Comparison of ENCODE assay signal across 8 cellular contexts in the genomic region with DNA sequence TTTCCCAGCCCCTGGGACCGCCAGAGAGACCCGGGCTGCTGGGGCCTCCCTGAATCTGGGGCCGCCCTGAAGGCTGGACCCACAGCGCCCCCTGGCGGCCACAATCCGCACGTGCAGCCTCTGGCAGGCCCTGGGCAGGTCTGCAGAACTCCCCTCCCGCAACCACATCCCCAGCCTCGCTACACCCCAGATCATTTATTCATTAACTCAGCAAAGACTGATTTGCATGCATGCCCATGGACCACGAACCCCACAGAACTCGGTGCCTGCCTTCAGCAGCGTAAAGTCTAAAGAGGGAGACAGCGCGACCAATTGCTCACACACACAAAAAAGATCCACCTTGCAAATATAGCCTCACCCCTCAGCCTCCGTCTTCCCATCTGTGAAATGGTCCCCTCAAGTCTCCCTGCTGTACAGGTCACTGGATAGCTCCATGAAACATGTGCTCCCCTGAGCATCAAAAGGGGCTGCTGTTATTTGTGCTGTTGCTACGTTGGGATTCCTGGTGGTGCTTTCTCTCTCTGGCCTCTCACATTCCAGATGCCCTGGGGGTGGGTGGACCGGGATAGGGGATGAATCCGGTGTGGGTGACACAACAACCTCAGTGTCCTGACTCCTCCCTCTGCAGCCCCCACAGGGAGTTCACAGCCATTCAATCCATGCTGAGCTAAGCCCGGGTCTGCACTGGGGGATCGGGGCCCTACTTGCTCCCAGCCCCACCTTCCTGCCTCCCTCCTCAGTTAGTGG.
DNase-seq lines count a peak whose midpoint lies in the region; ATAC-seq lines count a peak whose summit lies in the region.

No MANE protein-coding gene starts in this region.

- peaks cover 18% of the 10 kb centered on the region for H3K9me3 Mint-ChIP-seq in activated CD4-positive, alpha-beta memory T cell treated with anti-CD3 and anti-CD28 coated beads, Interleukin-2, amount 10 ng/mL, durations not matched to agents 7 days and 5 days

- DNase-seq in AG20443 (ENCODE audit: low spot score) (peak; percentile 87), NCI-H524 treated with DMSO at 0.1 percent for 48 hours (lab: John Stamatoyannopoulos, UW) (peak; percentile 69), midbrain (lab: John Stamatoyannopoulos, UW) (peak; percentile 81)
- peak; percentile 83 for DNase-seq in activated CD4-positive, alpha-beta memory T cell treated with anti-CD3 and anti-CD28 coated beads, Interleukin-2, amount 10 ng/mL, durations not matched to agents 7 days and 5 days
- DNase-seq in effector CD8-positive, alpha-beta T cell (lab: John Stamatoyannopoulos, UW) = peak; percentile 76
- peak; percentile 76 for DNase-seq in stimulated activated CD8-positive, alpha-beta memory T cell treated with anti-CD3 and anti-CD28 coated beads, Interleukin-4, amount 100 ng/mL, for 24 hours (ENCODE audit: low read depth)

- peaks cover 36% of the 10 kb centered on the region for H3K27me3 Mint-ChIP-seq in activated CD4-positive, alpha-beta memory T cell treated with anti-CD3 and anti-CD28 coated beads, Interleukin-2, amount 10 ng/mL, durations not matched to agents 7 days and 5 days

- POLR2A ChIA-PET in activated CD4-positive, alpha-beta memory T cell treated with anti-CD3 and anti-CD28 coated beads, Interleukin-2, amount 10 ng/mL, durations not matched to agents 7 days and 5 days (lab: Charles Lee) = no interaction called here

- ATAC-seq in GM18867 (IDR thresholded peaks at IDR 0.05; ENCODE audit: unreplicated experiment) = peak; percentile 58
- peak; percentile 60 for ATAC-seq in HG03135 (IDR thresholded peaks at IDR 0.05; ENCODE audit: unreplicated experiment)

- peaks cover 9% of the 10 kb centered on the region for H3K4me1 Mint-ChIP-seq in activated CD4-positive, alpha-beta memory T cell treated with anti-CD3 and anti-CD28 coated beads, Interleukin-2, amount 10 ng/mL, durations not matched to agents 7 days and 5 days

- no peak overlapping the region for H3K27ac Mint-ChIP-seq in activated CD4-positive, alpha-beta memory T cell treated with anti-CD3 and anti-CD28 coated beads, Interleukin-2, amount 10 ng/mL, durations not matched to agents 7 days and 5 days

- CTCF ChIA-PET in activated CD4-positive, alpha-beta memory T cell treated with anti-CD3 and anti-CD28 coated beads, Interleukin-2, amount 10 ng/mL, durations not matched to agents 7 days and 5 days (lab: Charles Lee) = interaction anchor here (1.6 to 3.3 kb wide), 2 partner anchors 728 to 731 kb away, joined by 3 to 13 read pairs; no protein-coding TSS in a partner anchor

- H3K36me3 Mint-ChIP-seq in activated CD4-positive, alpha-beta memory T cell treated with anti-CD3 and anti-CD28 coated beads, Interleukin-2, amount 10 ng/mL, durations not matched to agents 7 days and 5 days (ENCODE audit: low read depth) = peaks cover 4% of the 10 kb centered on the region

- H3K4me3 Mint-ChIP-seq in activated CD4-positive, alpha-beta memory T cell treated with anti-CD3 and anti-CD28 coated beads, Interleukin-2, amount 10 ng/mL, durations not matched to agents 7 days and 5 days = no peak overlapping the region

Comparison
In these comparisons a context has a peak if more than half of its experiments do, and no peak if none do; other contexts are left out.
1. Peak in every context shown above with its lines: DNase-seq and ATAC-seq.